Comparison of ENCODE assay signal across 8 cellular contexts in the genomic region with DNA sequence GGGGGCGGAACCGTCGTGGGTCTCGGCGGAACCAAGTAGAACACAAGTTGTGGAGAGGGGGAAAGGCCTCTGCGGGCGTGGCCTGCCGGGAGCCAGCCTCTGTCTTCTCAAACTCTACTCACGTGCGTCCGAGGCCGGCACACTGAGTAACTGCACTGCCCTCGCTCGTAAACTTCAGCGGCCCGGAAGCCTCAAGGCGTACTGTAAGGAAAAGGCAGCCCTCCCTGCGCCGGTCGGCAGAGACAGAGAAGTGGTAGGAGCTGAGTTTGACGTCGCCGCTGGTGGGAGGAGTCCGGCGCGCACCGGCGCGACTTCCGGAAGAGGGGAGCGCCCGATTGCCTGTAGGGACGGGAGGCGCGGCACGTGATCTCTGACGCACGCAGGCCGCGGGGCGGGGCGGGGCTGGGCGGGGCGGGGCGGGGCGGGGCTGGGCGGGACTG. TPM values are rescaled to one million over a fixed set of nuclear protein-coding genes. Genes with fewer than 3 reads are reported as not detected.
DNase-seq lines count a peak whose midpoint lies in the region; ATAC-seq and TF ChIP-seq lines count a peak whose summit lies in the region.

A gene with protein sequence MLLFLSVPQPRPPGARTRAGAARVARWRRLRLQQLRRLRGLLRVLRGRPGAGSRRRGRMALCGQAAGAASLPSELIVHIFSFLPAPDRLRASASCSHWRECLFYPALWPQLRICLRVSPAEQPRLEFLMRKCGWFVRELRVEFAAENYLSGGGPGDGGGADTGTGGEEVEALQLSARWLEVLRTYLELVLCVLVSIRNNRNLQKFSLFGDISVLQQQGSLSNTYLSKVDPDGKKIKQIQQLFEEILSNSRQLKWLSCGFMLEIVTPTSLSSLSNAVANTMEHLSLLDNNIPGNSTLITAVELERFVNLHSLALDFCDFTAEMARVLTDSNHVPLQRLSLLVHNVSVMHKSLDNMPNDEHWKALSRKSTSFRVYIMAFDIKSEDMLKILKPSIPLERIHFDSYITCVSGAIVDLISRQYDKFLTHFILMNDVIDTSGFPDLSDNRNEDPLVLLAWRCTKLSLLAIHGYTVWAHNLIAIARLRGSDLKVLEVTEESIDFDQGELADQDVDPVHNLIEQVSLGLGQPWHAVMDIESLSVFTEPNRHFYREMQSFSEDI (minus strand): TSS at position 255 of the 440 bp plus-strand sequence. CDS start 271 bp downstream, outside the sequence.

- DNase-seq in GM06990 (ENCODE audit: extremely low read depth, insufficient read length) (peak; percentile 100), NCI-H1105 (lab: John Stamatoyannopoulos, UW) (peak; percentile 95), SKM-1 treated with dmso at 0.1 percent for 144 hours (lab: John Stamatoyannopoulos, UW; ENCODE audit: unreplicated experiment) (peak; percentile 76), glutamatergic neuron (peak; percentile 93), osteoblast (ENCODE audit: insufficient read length, low spot score, missing footprints) (peak; percentile 99), testis (peak; percentile 97)

- H3K27me3 Mint-ChIP-seq in activated naive CD8-positive, alpha-beta T cell, result no peaks in the 10 kb centered on the region
- H3K27me3 Mint-ChIP-seq in glutamatergic neuron (ENCODE audit: unreplicated experiment), result peaks cover 3% of the 10 kb centered on the region

- H3K4me1 ChIP-seq in osteoblast (ENCODE audit: insufficient read depth, low read length) (peaks cover 24% of the 10 kb centered on the region), testis (peaks cover 18% of the 10 kb centered on the region)

- peak within 1 kb of the TSS; percentile 100 for H3K27ac Mint-ChIP-seq in activated naive CD8-positive, alpha-beta T cell
- H3K27ac Mint-ChIP-seq in glutamatergic neuron (ENCODE audit: unreplicated experiment), result peak within 1 kb of the TSS; percentile 100

- no peaks in the 10 kb centered on the region for H3K9me3 Mint-ChIP-seq in activated naive CD8-positive, alpha-beta T cell (ENCODE audit: low read depth)
- peaks cover 11% of the 10 kb centered on the region for H3K9me3 Mint-ChIP-seq in glutamatergic neuron (ENCODE audit: unreplicated experiment)

- H3K27me3 ChIP-seq in GM06990 (replicated peaks; ENCODE audit: control insufficient read depth, insufficient read depth, low read length), result no peaks in the 10 kb centered on the region
- no peaks in the 10 kb centered on the region for H3K27me3 ChIP-seq in osteoblast (ENCODE audit: insufficient read depth, low read length)
- H3K27me3 ChIP-seq in testis, result no peaks in the 10 kb centered on the region

- H3K4me2 ChIP-seq in osteoblast (ENCODE audit: insufficient read depth, low read length), result peak within 1 kb of the TSS; percentile 93

- peak within 1 kb of the TSS; percentile 96 for H3K4me3 ChIP-seq in GM06990 (replicated peaks; ENCODE audit: low read depth, low read length)
- peak within 1 kb of the TSS; percentile 92 for H3K4me3 ChIP-seq in osteoblast (ENCODE audit: insufficient read depth, low read length)
- H3K4me3 ChIP-seq in testis, result peak within 1 kb of the TSS; percentile 82 to 98

- no peaks in the 10 kb centered on the region for H3K36me3 Mint-ChIP-seq in activated naive CD8-positive, alpha-beta T cell
- no peaks in the 10 kb centered on the region for H3K36me3 Mint-ChIP-seq in glutamatergic neuron (ENCODE audit: unreplicated experiment)

- H3K36me3 ChIP-seq in GM06990 (ENCODE audit: control insufficient read depth, insufficient read depth, low read length) (no peaks in the 10 kb centered on the region; the same call in 1 of the 2 replicates), osteoblast (ENCODE audit: insufficient read depth, low read length) (no peaks in the 10 kb centered on the region), testis (ENCODE audit: low read depth, missing control alignments) (no peaks in the 10 kb centered on the region)

- no peak for TF ChIP-seq CTCF in GM06990 (IDR thresholded peaks at IDR 0.05; ENCODE audit: insufficient read depth, low read length, poor library complexity, severe bottlenecking)
- TF ChIP-seq CTCF in glutamatergic neuron (IDR thresholded peaks at IDR 0.05; ENCODE audit: partially characterized antibody, unreplicated experiment), result no peak
- TF ChIP-seq CTCF in osteoblast (IDR thresholded peaks at IDR 0.05; ENCODE audit: extremely low read depth, low read depth, low read length), result no peak
- TF ChIP-seq CTCF in testis (IDR thresholded peaks at IDR 0.05), result no peak

- peak within 1 kb of the TSS; percentile 98 for H2AFZ ChIP-seq in osteoblast (ENCODE audit: low read length)

- H3K4me1 Mint-ChIP-seq in activated naive CD8-positive, alpha-beta T cell (ENCODE audit: low read depth), result peaks cover 45% of the 10 kb centered on the region
- H3K4me1 Mint-ChIP-seq in glutamatergic neuron (ENCODE audit: low read depth, unreplicated experiment), result peaks cover 12% of the 10 kb centered on the region

- no peaks in the 10 kb centered on the region for H3K9me3 ChIP-seq in osteoblast (ENCODE audit: low read depth, low read length)
- H3K9me3 ChIP-seq in testis, result no peaks in the 10 kb centered on the region

- H3K27ac ChIP-seq in osteoblast (ENCODE audit: low read depth, low read length) (peak within 1 kb of the TSS; percentile 100), testis (peak within 1 kb of the TSS; percentile 94 to 99)

- intact Hi-C loops in testis (cut with DNase I; ENCODE audit: low total_unique reads), result loop anchor here (10.0 kb wide), 1 partner anchor 327 kb away; a partner anchor contains a TSS

- 0% methylated on average over 32 of the region's 47 CpGs; no CpG with 5 or more reads in 1 of the 2 donors for WGBS in testis, 2 donors

- no peak for TF ChIP-seq POLR2A in testis (IDR thresholded peaks at IDR 0.05)

- H3K79me2 ChIP-seq in osteoblast (ENCODE audit: insufficient read depth, low read length), result peaks cover 44% of the 10 kb centered on the region

- ATAC-seq in HG02642 (IDR thresholded peaks at IDR 0.05; ENCODE audit: poor library complexity, unreplicated experiment), result peak; percentile 89

- H3K4me3 Mint-ChIP-seq in activated naive CD8-positive, alpha-beta T cell, result peak within 1 kb of the TSS; percentile 99
- peak within 1 kb of the TSS; percentile 99 for H3K4me3 Mint-ChIP-seq in glutamatergic neuron (ENCODE audit: unreplicated experiment)

- peaks cover 12% of the 10 kb centered on the region for H4K20me1 ChIP-seq in osteoblast (ENCODE audit: insufficient read depth, low read length)

RNA-seq across cellular contexts. Expression of the gene that starts here (rescaled TPM):
- total RNA-seq in glutamatergic neuron (ENCODE audit: unreplicated experiment), result 4.7 TPM
- 15.6 and 19.2 TPM in 2 replicates for total RNA-seq in osteoblast
- 10 to 100 TPM; 20.6 to 27.5 TPM for total RNA-seq in testis
- polyA plus RNA-seq in testis (ENCODE audit: insufficient read depth, low read depth, low replicate concordance), result 23.0 TPM

Comparison
In these comparisons a context has a peak if more than half of its experiments do, and no peak if none do; other contexts are left out.
1. Peak in every context shown above with its lines: DNase-seq, ATAC-seq, H3K4me3 ChIP-seq and H3K27ac ChIP-seq.